8 cellular contexts compared by ENCODE assay signal in genomic region chr19:43700368-43701015, GRCh38. TPM values are rescaled to one million over a fixed set of nuclear protein-coding genes. Genes with fewer than 3 reads are reported as not detected.
A peak's percentile ranks its signal among the peaks of the same experiment; 100 is the strongest.
DNase-seq lines count a peak whose midpoint lies in the region; ATAC-seq, FAIRE-seq and TF ChIP-seq lines count a peak whose summit lies in the region.

No MANE protein-coding gene starts in this region.

- peaks cover 10% of the 10 kb centered on the region for H3K4me1 ChIP-seq in testis

- peak; percentile 70 for DNase-seq in AG20443 (ENCODE audit: low spot score)
- DNase-seq in MG63, result peak; percentile 87
- DNase-seq in amniotic stem cell (lab: John Stamatoyannopoulos, UW), result peak; percentile 49
- DNase-seq in left colon, result peak; percentile 49 to 51
- peak; percentile 34 for DNase-seq in testis
- no peak for DNase-seq in NCI-H128 (lab: John Stamatoyannopoulos, UW; ENCODE audit: unreplicated experiment)
- no peak for DNase-seq in GM12892 (ENCODE audit: insufficient read length)
- no peak for DNase-seq in HK-2 (ENCODE audit: unreplicated experiment)

- intact Hi-C loops in left colon (cut with DNase I, micrococcal nuclease) (no loop called here), testis (cut with DNase I; ENCODE audit: low total_unique reads) (no loop called here)

- no peak for FAIRE-seq in GM12892 (lab: Jason Lieb, UNC)

- H3K4me3 ChIP-seq in MG63, result peak overlapping the region; percentile 10; the same call in 1 of the 2 replicates
- H3K4me3 ChIP-seq in testis, result no peak overlapping the region

- TF ChIP-seq POLR2A in testis (IDR thresholded peaks at IDR 0.05), result no peak
- TF ChIP-seq POLR2A in GM12892 (IDR thresholded peaks at IDR 0.05; ENCODE audit: low read depth, low read length), result no peak

- TF ChIP-seq CTCF in testis (IDR thresholded peaks at IDR 0.05), result no peak

- WGBS in testis, 2 donors, result 42 to 78% methylated on average over 9 to 13 of the region's 13 CpGs

- H3K27me3 ChIP-seq in MG63 (no peaks in the 10 kb centered on the region), testis (no peaks in the 10 kb centered on the region)

- H3K9me3 ChIP-seq in MG63, result no peaks in the 10 kb centered on the region
- H3K9me3 ChIP-seq in testis, result no peaks in the 10 kb centered on the region

- no peak for ATAC-seq in left colon

- peak overlapping the region in 1 of 2 donors; percentile 53 for H3K27ac ChIP-seq in testis

- H3K36me3 ChIP-seq in MG63 (no peaks in the 10 kb centered on the region), testis (ENCODE audit: low read depth, missing control alignments) (no peaks in the 10 kb centered on the region)

RNA-seq across cellular contexts. Expression of gene IRGC, which starts 15.4 kb away (rescaled TPM):
- total RNA-seq in MG63 (2014; rRNA removed; shearing (Covaris generic); ENCODE audit: low replicate concordance), result not detected in 2 replicates
- not detected for total RNA-seq in left colon
- total RNA-seq in testis, result 100 to 1,000 TPM in 1 of 2 donors, 10 to 100 TPM in 1; 97.4 to 218 TPM
- polyA plus RNA-seq in testis (ENCODE audit: insufficient read depth, low read depth, low replicate concordance), result 167 TPM
- not detected for polyA plus RNA-seq in GM12892 (2012; ENCODE audit: missing spikeins)

RNA-seq across cellular contexts. Expression of gene PLAUR, which starts 30.5 kb away (rescaled TPM):
- 14.7 and 43.2 TPM in 2 replicates for total RNA-seq in MG63 (2014; rRNA removed; shearing (Covaris generic); ENCODE audit: low replicate concordance)
- total RNA-seq in left colon, result 100 to 1,000 TPM in 1 of 2 donors, 10 to 100 TPM in 1; 44.4 to 130 TPM
- total RNA-seq in testis, result 1 to 10 TPM; 4.3 to 8.4 TPM
- polyA plus RNA-seq in testis (ENCODE audit: insufficient read depth, low read depth, low replicate concordance), result 7.3 TPM
- polyA plus RNA-seq in GM12892 (2012; ENCODE audit: missing spikeins), result 5.9 TPM

RNA-seq across cellular contexts. Expression of gene SMG9, which starts 54.3 kb away (rescaled TPM):
- 40.8 and 58.6 TPM in 2 replicates for total RNA-seq in MG63 (2014; rRNA removed; shearing (Covaris generic); ENCODE audit: low replicate concordance)
- total RNA-seq in left colon (10 to 100 TPM; 25.4 to 40.3 TPM), testis (10 to 100 TPM; 65.0 to 76.8 TPM)
- 144 TPM for polyA plus RNA-seq in testis (ENCODE audit: insufficient read depth, low read depth, low replicate concordance)
- 21.9 TPM for polyA plus RNA-seq in GM12892 (2012; ENCODE audit: missing spikeins)

Comparison
In these comparisons a context has a peak if more than half of its experiments do, and no peak if none do; other contexts are left out.
1. DNase-seq: peak in AG20443 (single experiment), MG63 (single experiment), amniotic stem cell (single experiment), left colon (2 of 2) and testis (single experiment); none in NCI-H128 (single experiment), GM12892 (single experiment) and HK-2 (single experiment).
2. RNA of gene IRGC, which starts 15.4 kb away (total RNA-seq): 97.4 to 218 TPM in testis; not detected in MG63 and not detected in left colon; every median in the first group is over 10 times any median in the second.